Comparison of ENCODE assay signal across 8 cellular contexts in genomic region chr15:40565333-40566238, GRCh38. TPM values are rescaled to one million over a fixed set of nuclear protein-coding genes. Genes with fewer than 3 reads are reported as not detected.
DNase-seq lines count a peak whose midpoint lies in the region; ATAC-seq and TF ChIP-seq lines count a peak whose summit lies in the region.

No MANE protein-coding gene starts in this region.

- ATAC-seq in PC-3 (no peak), GM19351 (IDR thresholded peaks at IDR 0.05; ENCODE audit: unreplicated experiment) (no peak)

- peaks cover 44% of the 10 kb centered on the region for H3K4me1 ChIP-seq in DOHH2 (ENCODE audit: control insufficient read depth, low read length)
- H3K4me1 ChIP-seq in PC-3 (ENCODE audit: insufficient read depth, low read length) = peaks cover 19% of the 10 kb centered on the region
- no peaks in the 10 kb centered on the region for H3K4me1 ChIP-seq in parathyroid adenoma

- H3F3A ChIP-seq in DOHH2 (ENCODE audit: control insufficient read depth, insufficient read depth) (peaks cover 4% of the 10 kb centered on the region; the same call in 1 of the 2 replicates), PC-3 (ENCODE audit: low read length, unreplicated experiment) (no peaks in the 10 kb centered on the region)

- POLR2A ChIA-PET in PC-3 (lab: Charles Lee; ENCODE audit: unreplicated experiment) = interaction anchor here (0.5 to 0.9 kb wide), 6 partner anchors 62 to 1287 kb away, joined by 3 to 6 read pairs (median 4); partner anchors contain the start of gene IVD

- peaks cover 10% of the 10 kb centered on the region; the same call in 1 of the 2 replicates for H4K20me1 ChIP-seq in DOHH2 (ENCODE audit: control insufficient read depth, insufficient read depth, low read depth, low read length)
- no peaks in the 10 kb centered on the region for H4K20me1 ChIP-seq in PC-3 (ENCODE audit: low read length)

- TF ChIP-seq CTCF in DOHH2 (IDR thresholded peaks at IDR 0.05; ENCODE audit: low read depth, low read length, poor library complexity, severe bottlenecking) (no peak), PC-3 (conservative IDR thresholded peaks at IDR 0.05; ENCODE audit: low read depth, low read length) (no peak), epithelial cell of esophagus (IDR thresholded peaks at IDR 0.05; ENCODE audit: insufficient read depth, low read depth, low read length, missing control alignments) (no peak), parathyroid adenoma (IDR thresholded peaks at IDR 0.05) (no peak)

- H3K9ac ChIP-seq in PC-3 (ENCODE audit: low read length) (no peak overlapping the region), parathyroid adenoma (no peak overlapping the region)

- intact Hi-C loops in PC-3 (cut with micrococcal nuclease) = no loop called here

- CTCF ChIA-PET in PC-3 (lab: Charles Lee) = interaction anchor here (0.6 to 1.1 kb wide), 5 partner anchors 20 to 341 kb away, joined by 3 to 6 read pairs (median 4); no protein-coding TSS in a partner anchor

- H3K9me3 ChIP-seq in DOHH2 (ENCODE audit: control insufficient read depth, insufficient read depth, low read length) = no peaks in the 10 kb centered on the region
- no peaks in the 10 kb centered on the region for H3K9me3 ChIP-seq in PC-3 (ENCODE audit: low read length)
- no peaks in the 10 kb centered on the region for H3K9me3 ChIP-seq in parathyroid adenoma (ENCODE audit: control insufficient read depth, low read length)

- peak overlapping the region; percentile 89 for H2AFZ ChIP-seq in PC-3 (ENCODE audit: low read length)
- peak overlapping the region; percentile 87 for H2AFZ ChIP-seq in parathyroid adenoma

- H3K9me2 ChIP-seq in DOHH2 (replicated peaks; ENCODE audit: control insufficient read depth, low read length) (no peaks in the 10 kb centered on the region), PC-3 (replicated peaks; ENCODE audit: low read length) (no peaks in the 10 kb centered on the region)

- H3K4me3 ChIP-seq in DOHH2 (ENCODE audit: low read length) = peak overlapping the region; percentile 96
- H3K4me3 ChIP-seq in PC-3 (ENCODE audit: low read length) = peak overlapping the region; percentile 92
- H3K4me3 ChIP-seq in epithelial cell of esophagus (ENCODE audit: low read length) = peak overlapping the region; percentile 98
- peak overlapping the region; percentile 93 for H3K4me3 ChIP-seq in parathyroid adenoma (ENCODE audit: low read depth, low read length)

- H3K27me3 ChIP-seq in DOHH2 (ENCODE audit: control insufficient read depth, low read length) = no peaks in the 10 kb centered on the region
- no peaks in the 10 kb centered on the region for H3K27me3 ChIP-seq in PC-3 (ENCODE audit: low read length)
- H3K27me3 ChIP-seq in parathyroid adenoma (ENCODE audit: control insufficient read depth, insufficient read depth, low read length) = no peaks in the 10 kb centered on the region

- peaks cover 4% of the 10 kb centered on the region; the same call in 1 of the 2 replicates for H3K36me3 ChIP-seq in DOHH2 (ENCODE audit: control insufficient read depth, low read length)
- H3K36me3 ChIP-seq in PC-3 (ENCODE audit: low read depth, low read length) = 0 out of 2 replicates have a peak, but pooled peaks cover 3% of the 10 kb centered on the region
- H3K36me3 ChIP-seq in parathyroid adenoma (ENCODE audit: control insufficient read depth, insufficient read depth, low read length) = no peaks in the 10 kb centered on the region

- H3K79me2 ChIP-seq in DOHH2 (ENCODE audit: control insufficient read depth, low read length) (peaks cover 27% of the 10 kb centered on the region), PC-3 (ENCODE audit: low read length) (peaks cover 35% of the 10 kb centered on the region), parathyroid adenoma (no peaks in the 10 kb centered on the region)

- H3K4me2 ChIP-seq in DOHH2 (ENCODE audit: low read length) = peak overlapping the region; percentile 90
- H3K4me2 ChIP-seq in PC-3 (ENCODE audit: low read length) = peak overlapping the region; percentile 91
- peak overlapping the region; percentile 93 for H3K4me2 ChIP-seq in parathyroid adenoma (ENCODE audit: low read length)

- BruUV-seq in PC-3 (replicated peaks; lab: Mats Ljungman, UMichigan) = no TSS peak

- DNase-seq in PC-3 = no peak
- DNase-seq in epithelial cell of esophagus (ENCODE audit: low read depth) = no peak
- DNase-seq in retina = no peak
- DNase-seq in NCI-H1694 treated with DMSO at 0.1 percent for 48 hours (lab: John Stamatoyannopoulos, UW) = no peak
- DNase-seq in NCI-H524 (lab: John Stamatoyannopoulos, UW) = no peak

- H3K27ac ChIP-seq in DOHH2 (ENCODE audit: low read depth, low read length) (no peak overlapping the region; the same call in 1 of the 2 replicates), PC-3 (ENCODE audit: low read length) (no peak overlapping the region), parathyroid adenoma (peak overlapping the region; percentile 93)

RNA-seq across cellular contexts. Expression of gene CCDC32, which starts 0.7 kb away (rescaled TPM):
- total RNA-seq in PC-3 (2014; rRNA removed) = 16.1 and 19.9 TPM in 2 replicates

RNA-seq across cellular contexts. Expression of gene RPUSD2, which starts 3.5 kb away (rescaled TPM):
- total RNA-seq in PC-3 (2014; rRNA removed) = 22.2 and 24.4 TPM in 2 replicates

RNA-seq across cellular contexts. Expression of gene KNL1, which starts 28.5 kb away (rescaled TPM):
- total RNA-seq in PC-3 (2014; rRNA removed) = 33.5 and 33.8 TPM in 2 replicates
